Comparison of ENCODE assay signal across 9 cellular contexts in genomic region chr5:146947181-146947941, GRCh38.
A peak's percentile ranks its signal among the peaks of the same experiment; 100 is the strongest.
DNase-seq lines count a peak whose midpoint lies in the region; ATAC-seq, FAIRE-seq and TF ChIP-seq lines count a peak whose summit lies in the region.
"Had no signal": no experiment of that assay in that cellular context is flagged by ENCODE, and none has a peak within 500 bp of the region (broad histone marks: within the 10 kb centered on the region; RNA-seq: fewer than 3 reads in every experiment).

No MANE protein-coding gene starts in this region.

- H3K9me3 ChIP-seq in small intestine (ENCODE audit: control insufficient read depth, low read depth): no peaks in the 10 kb centered on the region

- H3K27ac Mint-ChIP-seq in chondrocyte (ENCODE audit: unreplicated experiment): no peak overlapping the region
- H3K27ac Mint-ChIP-seq in stimulated activated memory B cell treated with anti-CD40 and anti-IgM and Interleukin-4, amounts not matched to agents 10 μg/mL and 1 μg/mL and 100 μg/mL, for 72 hours: no peak overlapping the region

- peak; percentile 73 for DNase-seq in NCI-H2029 (lab: John Stamatoyannopoulos, UW)
- no peak for DNase-seq in chondrocyte (ENCODE audit: low spot score)
- peak; percentile 10 for DNase-seq in small intestine
- no peak for DNase-seq in NCI-H128 (lab: John Stamatoyannopoulos, UW; ENCODE audit: unreplicated experiment)
- DNase-seq in posterior cingulate gyrus: no peak

- no peak overlapping the region for H3K27ac ChIP-seq in C4-2B
- no peak overlapping the region for H3K27ac ChIP-seq in small intestine (ENCODE audit: low read depth in 1 of 2, low read length in 1 of 2)

- H3K36me3 ChIP-seq in small intestine (ENCODE audit: control insufficient read depth in 2 of 2, insufficient read depth in 2 of 2, low read length in 2 of 2): no peaks in the 10 kb centered on the region

- no peak overlapping the region for H3K4me3 ChIP-seq in small intestine (ENCODE audit: low read depth in 1 of 2, low read length in 2 of 2)

- FAIRE-seq in small intestine (lab: Jason Lieb, UNC): no peak
- FAIRE-seq: endometrium had no signal

- intact Hi-C loops in posterior cingulate gyrus (cut with DNase I): no loop called here

- ATAC-seq in GM18858 (IDR thresholded peaks at IDR 0.05; ENCODE audit: unreplicated experiment): peak; percentile 60
- no peak for ATAC-seq in stimulated activated memory B cell treated with anti-CD40 and anti-IgM and Interleukin-4, amounts not matched to agents 10 μg/mL and 1 μg/mL and 100 μg/mL, for 72 hours

- peaks cover 12% of the 10 kb centered on the region for H3K27me3 Mint-ChIP-seq in chondrocyte (ENCODE audit: low read depth)
- no peaks in the 10 kb centered on the region for H3K27me3 Mint-ChIP-seq in stimulated activated memory B cell treated with anti-CD40 and anti-IgM and Interleukin-4, amounts not matched to agents 10 μg/mL and 1 μg/mL and 100 μg/mL, for 72 hours

- no peaks in the 10 kb centered on the region for H3K27me3 ChIP-seq in small intestine (ENCODE audit: control insufficient read depth in 2 of 2, insufficient read depth in 2 of 2, low read length in 2 of 2)

- H3K9me3 Mint-ChIP-seq in chondrocyte (ENCODE audit: low read depth): no peaks in the 10 kb centered on the region
- H3K9me3 Mint-ChIP-seq in stimulated activated memory B cell treated with anti-CD40 and anti-IgM and Interleukin-4, amounts not matched to agents 10 μg/mL and 1 μg/mL and 100 μg/mL, for 72 hours: no peaks in the 10 kb centered on the region

- no peaks in the 10 kb centered on the region for H3K4me1 ChIP-seq in small intestine (ENCODE audit: control insufficient read depth in 2 of 2, insufficient read depth in 1 of 2, low read depth in 1 of 2, low read length in 1 of 2)

- no peaks in the 10 kb centered on the region for H3K36me3 Mint-ChIP-seq in chondrocyte (ENCODE audit: low read depth)
- H3K36me3 Mint-ChIP-seq in stimulated activated memory B cell treated with anti-CD40 and anti-IgM and Interleukin-4, amounts not matched to agents 10 μg/mL and 1 μg/mL and 100 μg/mL, for 72 hours: no peaks in the 10 kb centered on the region

- no peak overlapping the region for H3K4me3 Mint-ChIP-seq in chondrocyte (ENCODE audit: unreplicated experiment)
- H3K4me3 Mint-ChIP-seq in stimulated activated memory B cell treated with anti-CD40 and anti-IgM and Interleukin-4, amounts not matched to agents 10 μg/mL and 1 μg/mL and 100 μg/mL, for 72 hours: no peak overlapping the region

- WGBS in small intestine, 3 donors: 71 to 74% (median 73%) methylated on average over 7 of the region's 7 CpGs

- TF ChIP-seq CTCF in C4-2B (conservative IDR thresholded peaks at IDR 0.05): peak; percentile 45
- peak; percentile 69 for TF ChIP-seq CTCF in chondrocyte (IDR thresholded peaks at IDR 0.05)

- H3K4me1 Mint-ChIP-seq in chondrocyte (ENCODE audit: low read depth): no peaks in the 10 kb centered on the region
- no peaks in the 10 kb centered on the region for H3K4me1 Mint-ChIP-seq in stimulated activated memory B cell treated with anti-CD40 and anti-IgM and Interleukin-4, amounts not matched to agents 10 μg/mL and 1 μg/mL and 100 μg/mL, for 72 hours

Comparison
In these comparisons a context has a peak if more than half of its experiments do, and no peak if none do; other contexts are left out.
1. DNase-seq: peak in NCI-H2029 (single experiment) and small intestine (single experiment); none in chondrocyte (single experiment), NCI-H128 (single experiment) and posterior cingulate gyrus (0 of 10).